In the genomic region with DNA sequence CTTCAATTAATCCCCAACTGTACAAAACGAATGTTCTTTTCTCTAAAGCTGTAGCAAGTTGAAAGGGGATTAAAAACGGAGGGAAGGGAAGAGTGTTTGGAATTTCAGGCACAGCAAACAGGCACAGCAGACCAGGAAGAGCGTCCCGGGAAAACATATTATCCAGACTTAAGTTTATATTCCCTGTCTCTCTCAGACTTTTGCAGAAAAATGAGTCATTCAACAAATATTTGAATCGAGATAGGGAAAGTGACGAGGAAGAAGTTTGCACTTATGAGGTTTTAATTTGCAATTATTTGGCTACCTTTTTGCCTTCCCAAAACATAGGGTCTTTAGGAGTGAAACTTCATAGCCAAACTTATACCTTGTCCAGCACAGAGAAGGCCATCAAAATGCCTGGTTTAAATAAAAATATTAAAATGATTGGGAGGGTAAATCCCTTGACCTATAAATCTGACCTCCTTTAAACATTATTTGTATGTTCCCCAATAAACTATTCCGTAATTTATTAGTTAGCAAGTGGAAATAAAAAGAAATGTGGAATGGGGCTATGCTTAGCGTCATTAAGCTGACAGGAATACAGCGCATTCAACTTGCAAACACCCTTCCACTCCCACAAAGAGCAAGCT, we compare ENCODE assay signal across 1 cellular context.
TF ChIP-seq lines count a peak whose summit lies in the region.

No MANE protein-coding gene starts in this region.

TF ChIP-seq in GM23338, 12 proteins besides CTCF, POLR2A, EP300 and RAD21 (continued from another document):
- TF ChIP-seq, protein P1, sequence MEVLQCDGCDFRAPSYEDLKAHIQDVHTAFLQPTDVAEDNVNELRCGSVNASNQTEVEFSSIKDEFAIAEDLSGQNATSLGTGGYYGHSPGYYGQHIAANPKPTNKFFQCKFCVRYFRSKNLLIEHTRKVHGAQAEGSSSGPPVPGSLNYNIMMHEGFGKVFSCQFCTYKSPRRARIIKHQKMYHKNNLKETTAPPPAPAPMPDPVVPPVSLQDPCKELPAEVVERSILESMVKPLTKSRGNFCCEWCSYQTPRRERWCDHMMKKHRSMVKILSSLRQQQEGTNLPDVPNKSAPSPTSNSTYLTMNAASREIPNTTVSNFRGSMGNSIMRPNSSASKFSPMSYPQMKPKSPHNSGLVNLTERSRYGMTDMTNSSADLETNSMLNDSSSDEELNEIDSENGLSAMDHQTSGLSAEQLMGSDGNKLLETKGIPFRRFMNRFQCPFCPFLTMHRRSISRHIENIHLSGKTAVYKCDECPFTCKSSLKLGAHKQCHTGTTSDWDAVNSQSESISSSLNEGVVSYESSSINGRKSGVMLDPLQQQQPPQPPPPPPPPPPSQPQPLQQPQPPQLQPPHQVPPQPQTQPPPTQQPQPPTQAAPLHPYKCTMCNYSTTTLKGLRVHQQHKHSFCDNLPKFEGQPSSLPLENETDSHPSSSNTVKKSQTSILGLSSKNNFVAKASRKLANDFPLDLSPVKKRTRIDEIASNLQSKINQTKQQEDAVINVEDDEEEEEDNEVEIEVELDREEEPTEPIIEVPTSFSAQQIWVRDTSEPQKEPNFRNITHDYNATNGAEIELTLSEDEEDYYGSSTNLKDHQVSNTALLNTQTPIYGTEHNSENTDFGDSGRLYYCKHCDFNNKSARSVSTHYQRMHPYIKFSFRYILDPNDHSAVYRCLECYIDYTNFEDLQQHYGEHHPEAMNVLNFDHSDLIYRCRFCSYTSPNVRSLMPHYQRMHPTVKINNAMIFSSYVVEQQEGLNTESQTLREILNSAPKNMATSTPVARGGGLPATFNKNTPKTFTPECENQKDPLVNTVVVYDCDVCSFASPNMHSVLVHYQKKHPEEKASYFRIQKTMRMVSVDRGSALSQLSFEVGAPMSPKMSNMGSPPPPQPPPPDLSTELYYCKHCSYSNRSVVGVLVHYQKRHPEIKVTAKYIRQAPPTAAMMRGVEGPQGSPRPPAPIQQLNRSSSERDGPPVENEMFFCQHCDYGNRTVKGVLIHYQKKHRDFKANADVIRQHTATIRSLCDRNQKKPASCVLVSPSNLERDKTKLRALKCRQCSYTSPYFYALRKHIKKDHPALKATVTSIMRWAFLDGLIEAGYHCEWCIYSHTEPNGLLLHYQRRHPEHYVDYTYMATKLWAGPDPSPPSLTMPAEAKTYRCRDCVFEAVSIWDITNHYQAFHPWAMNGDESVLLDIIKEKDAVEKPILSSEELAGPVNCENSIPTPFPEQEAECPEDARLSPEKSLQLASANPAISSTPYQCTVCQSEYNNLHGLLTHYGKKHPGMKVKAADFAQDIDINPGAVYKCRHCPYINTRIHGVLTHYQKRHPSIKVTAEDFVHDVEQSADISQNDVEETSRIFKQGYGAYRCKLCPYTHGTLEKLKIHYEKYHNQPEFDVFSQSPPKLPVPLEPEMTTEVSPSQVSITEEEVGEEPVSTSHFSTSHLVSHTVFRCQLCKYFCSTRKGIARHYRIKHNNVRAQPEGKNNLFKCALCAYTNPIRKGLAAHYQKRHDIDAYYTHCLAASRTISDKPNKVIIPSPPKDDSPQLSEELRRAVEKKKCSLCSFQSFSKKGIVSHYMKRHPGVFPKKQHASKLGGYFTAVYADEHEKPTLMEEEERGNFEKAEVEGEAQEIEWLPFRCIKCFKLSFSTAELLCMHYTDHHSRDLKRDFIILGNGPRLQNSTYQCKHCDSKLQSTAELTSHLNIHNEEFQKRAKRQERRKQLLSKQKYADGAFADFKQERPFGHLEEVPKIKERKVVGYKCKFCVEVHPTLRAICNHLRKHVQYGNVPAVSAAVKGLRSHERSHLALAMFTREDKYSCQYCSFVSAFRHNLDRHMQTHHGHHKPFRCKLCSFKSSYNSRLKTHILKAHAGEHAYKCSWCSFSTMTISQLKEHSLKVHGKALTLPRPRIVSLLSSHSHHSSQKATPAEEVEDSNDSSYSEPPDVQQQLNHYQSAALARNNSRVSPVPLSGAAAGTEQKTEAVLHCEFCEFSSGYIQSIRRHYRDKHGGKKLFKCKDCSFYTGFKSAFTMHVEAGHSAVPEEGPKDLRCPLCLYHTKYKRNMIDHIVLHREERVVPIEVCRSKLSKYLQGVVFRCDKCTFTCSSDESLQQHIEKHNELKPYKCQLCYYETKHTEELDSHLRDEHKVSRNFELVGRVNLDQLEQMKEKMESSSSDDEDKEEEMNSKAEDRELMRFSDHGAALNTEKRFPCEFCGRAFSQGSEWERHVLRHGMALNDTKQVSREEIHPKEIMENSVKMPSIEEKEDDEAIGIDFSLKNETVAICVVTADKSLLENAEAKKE (CRISPR knock-in tag; IDR thresholded peaks at IDR 0.05) = no peak
- TF ChIP-seq ETS1 (IDR thresholded peaks at IDR 0.05) = no peak
- TF ChIP-seq ZNF331 (CRISPR knock-in tag; IDR thresholded peaks at IDR 0.05; ENCODE audit: low read depth) = no peak
- TF ChIP-seq CREB1 (CRISPR knock-in tag; IDR thresholded peaks at IDR 0.05; ENCODE audit: low read depth) = no peak
- TF ChIP-seq EZH2 (IDR thresholded peaks at IDR 0.05; ENCODE audit: low read depth, unreplicated experiment) = no peak
- TF ChIP-seq JUNB (IDR thresholded peaks at IDR 0.05; ENCODE audit: unreplicated experiment) = no peak
TF ChIP-seq in GM23338: peak in this region for 0.
